In the genomic region with DNA sequence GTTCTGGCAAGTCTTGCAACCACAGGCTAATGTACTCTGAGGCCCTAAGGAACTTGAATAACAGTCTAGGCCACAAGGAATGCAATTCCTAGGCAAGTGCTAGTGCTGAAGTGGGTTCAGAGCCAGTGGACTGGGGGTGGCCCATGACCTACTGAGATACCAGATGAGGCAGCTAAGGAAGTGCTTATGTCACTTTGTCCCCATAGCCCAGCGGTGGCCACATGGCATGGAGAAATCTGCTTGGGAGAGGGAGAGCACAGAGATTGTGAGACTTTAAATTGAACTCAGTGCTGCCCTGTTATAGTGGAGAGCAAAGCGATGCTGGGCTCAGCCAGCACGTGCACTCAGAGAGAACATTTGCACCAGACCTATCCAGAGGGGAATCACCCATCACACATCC, we compare ENCODE assay signal across 8 cellular contexts.
"Had no signal": no experiment of that assay in that cellular context is flagged by ENCODE, and none has a peak within 500 bp of the region (broad histone marks: within the 10 kb centered on the region; RNA-seq: fewer than 3 reads in every experiment).

No MANE protein-coding gene starts in this region.

- H3K4me2 ChIP-seq: GM23338 had no signal

- H3K27ac ChIP-seq: HL-60 had no signal

- H3K27ac Mint-ChIP-seq: GM23338, H9 had no signal

- H3K4me3 Mint-ChIP-seq: GM23338, H9 had no signal

- H3K4me1 Mint-ChIP-seq: GM23338, H9 had no signal

- DNase-seq: H9, HCEC 1CT, IMR-90 had no signal

- H2AFZ ChIP-seq: GM23338 had no signal

- FAIRE-seq: H1, H54, K562 had no signal

- ATAC-seq: GM23338, K562 had no signal

- H3K4me3 ChIP-seq: GM23338, K562 had no signal
